In the genomic region with DNA sequence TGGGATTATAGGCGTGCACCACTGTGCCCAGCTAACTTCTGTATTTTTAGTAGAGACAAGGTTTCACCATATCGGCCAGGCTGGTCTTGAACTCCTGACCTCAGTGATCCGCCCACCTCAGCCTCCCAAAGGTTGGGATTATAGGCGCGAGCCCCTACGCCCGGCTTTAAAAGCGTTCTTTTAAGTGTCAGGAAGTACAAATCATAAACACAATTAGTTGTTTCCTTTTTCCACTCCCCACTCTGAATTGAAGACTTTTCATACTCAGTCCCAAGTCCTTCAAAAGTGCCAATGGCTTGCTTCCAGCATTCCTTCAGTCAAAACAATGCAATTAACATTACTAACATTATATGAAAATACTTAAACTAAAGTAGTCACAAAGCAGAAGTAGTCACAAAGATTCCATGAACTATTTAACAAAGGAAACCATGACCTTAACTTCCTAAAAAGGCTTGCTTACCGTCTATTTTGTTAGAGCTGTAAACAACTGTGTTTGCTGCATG, we compare ENCODE assay signal across 11 cellular contexts. TPM values are rescaled to one million over a fixed set of nuclear protein-coding genes. Genes with fewer than 3 reads are reported as not detected.
A peak's percentile ranks its signal among the peaks of the same experiment; 100 is the strongest.
DNase-seq lines count a peak whose midpoint lies in the region; ATAC-seq and TF ChIP-seq lines count a peak whose summit lies in the region.
"Had no signal": no experiment of that assay in that cellular context is flagged by ENCODE, and none has a peak within 500 bp of the region (broad histone marks: within the 10 kb centered on the region; RNA-seq: fewer than 3 reads in every experiment).

No MANE protein-coding gene starts in this region.

- TF ChIP-seq POLR2A in right lobe of liver (IDR thresholded peaks at IDR 0.05) (no peak), thyroid gland (IDR thresholded peaks at IDR 0.05) (no peak)

- no peaks in the 10 kb centered on the region for H3K9me3 Mint-ChIP-seq in activated naive CD4-positive, alpha-beta T cell treated with anti-CD3 and anti-CD28 coated beads for 36 hours

- H3K27me3 Mint-ChIP-seq in activated naive CD4-positive, alpha-beta T cell treated with anti-CD3 and anti-CD28 coated beads for 36 hours (ENCODE audit: low read depth): no peaks in the 10 kb centered on the region

- peak; percentile 41 for DNase-seq in activated naive CD4-positive, alpha-beta T cell treated with anti-CD3 and anti-CD28 coated beads for 36 hours
- DNase-seq in activated naive CD4-positive, alpha-beta T cell treated with Interleukin-2 at 50 U/mL for 16 hours: no peak
- DNase-seq in ascending aorta (ENCODE audit: low spot score in 2 of 2): no peak
- no peak for DNase-seq in right lobe of liver
- DNase-seq in thyroid gland: no peak
- no peak for DNase-seq in NCI-H69 (lab: John Stamatoyannopoulos, UW)
- no peak for DNase-seq in dedifferentiated amniotic fluid mesenchymal stem cell (ENCODE audit: extremely low spot score)
- no peak for DNase-seq in HEK293T (ENCODE audit: extremely low spot score)
- DNase-seq: activated CD8-positive, alpha-beta memory T cell treated with anti-CD3 and anti-CD28 coated beads, Interleukin-2, amount 50 U/mL, for 4 hours; NCI-H2081 had no signal

- CTCF ChIA-PET in activated naive CD4-positive, alpha-beta T cell treated with anti-CD3 and anti-CD28 coated beads for 36 hours (lab: Charles Lee): interaction anchor here (1.0 to 3.0 kb wide), 8 partner anchors 9 to 47 kb away, joined by 3 to 15 read pairs (median 8); no protein-coding TSS in a partner anchor
- CTCF ChIA-PET in HEK293T (lab: Yijun Ruan, JAX): no interaction called here

- H3K4me3 ChIP-seq in ascending aorta: no peak overlapping the region
- H3K4me3 ChIP-seq in right lobe of liver: no peak overlapping the region
- H3K4me3 ChIP-seq in thyroid gland (replicated peaks in 1 of 3): no peak overlapping the region

- peak; percentile 24 to 53 (median 44) for ATAC-seq in right lobe of liver

- peak overlapping the region; percentile 13 to 56 for H3K27ac ChIP-seq in ascending aorta
- H3K27ac ChIP-seq in right lobe of liver: peak overlapping the region in 2 of 3 donors; percentile 36 to 39
- H3K27ac ChIP-seq in thyroid gland: peak overlapping the region; percentile 26 to 99 (median 52)
- H3K27ac ChIP-seq: epithelial cell of prostate had no signal

- H3K36me3 Mint-ChIP-seq in activated naive CD4-positive, alpha-beta T cell treated with anti-CD3 and anti-CD28 coated beads for 36 hours (ENCODE audit: low read depth): peaks cover 93% of the 10 kb centered on the region

- POLR2A ChIA-PET in HEK293T (lab: Yijun Ruan, JAX): interaction anchor here (1.2 kb wide), 1 partner anchor 9 kb away, joined by 3 read pairs; no protein-coding TSS in a partner anchor

- H3K27ac Mint-ChIP-seq in activated naive CD4-positive, alpha-beta T cell treated with anti-CD3 and anti-CD28 coated beads for 36 hours: peak overlapping the region; percentile 98

- H3K36me3 ChIP-seq in ascending aorta (peaks cover 49 to 56% of the 10 kb centered on the region in 2 donors), right lobe of liver (peaks cover 0 to 47% (median 16%) of the 10 kb centered on the region in 4 donors), thyroid gland (peaks cover 25 to 39% of the 10 kb centered on the region in 2 donors)

- intact Hi-C loops in activated naive CD4-positive, alpha-beta T cell treated with anti-CD3 and anti-CD28 coated beads for 36 hours (cut with micrococcal nuclease): loop anchor here (5.0 to 10.0 kb wide), 3 partner anchors 417 to 1656 kb away; a partner anchor contains a TSS
- intact Hi-C loops in ascending aorta (cut with DNase I) (loop anchor here (10.0 kb wide), 2 partner anchors 216 to 414 kb away; a partner anchor contains a TSS), right lobe of liver (cut with DNase I) (no loop called here), thyroid gland (cut with DNase I) (no loop called here)

- H3K27me3 ChIP-seq in ascending aorta (no peaks in the 10 kb centered on the region), right lobe of liver (no peaks in the 10 kb centered on the region), thyroid gland (no peaks in the 10 kb centered on the region)

- H3K4me3 Mint-ChIP-seq in activated naive CD4-positive, alpha-beta T cell treated with anti-CD3 and anti-CD28 coated beads for 36 hours: peak overlapping the region; percentile 80

- WGBS in right lobe of liver (ENCODE audit: insufficient coverage, low coverage, low lambda C conversion rate, missing lambda C conversion rate): 24% methylated on average over 9 of the region's 9 CpGs
- WGBS in thyroid gland, 2 donors: 50 to 58% methylated on average over 9 of the region's 9 CpGs

- H3K4me1 Mint-ChIP-seq in activated naive CD4-positive, alpha-beta T cell treated with anti-CD3 and anti-CD28 coated beads for 36 hours (ENCODE audit: low read depth): peaks cover 89% of the 10 kb centered on the region

- no peaks in the 10 kb centered on the region for H3K9me3 ChIP-seq in ascending aorta
- H3K9me3 ChIP-seq in right lobe of liver: no peaks in the 10 kb centered on the region
- H3K9me3 ChIP-seq in thyroid gland: no peaks in the 10 kb centered on the region

- H3K4me1 ChIP-seq in ascending aorta (peaks cover 3 to 35% of the 10 kb centered on the region in 2 donors), right lobe of liver (peaks cover 0 to 38% (median 12%) of the 10 kb centered on the region in 4 donors), thyroid gland (peaks cover 62 to 74% of the 10 kb centered on the region in 2 donors)

- no peak for TF ChIP-seq CTCF in ascending aorta (IDR thresholded peaks at IDR 0.05)
- no peak for TF ChIP-seq CTCF in right lobe of liver (IDR thresholded peaks at IDR 0.05)
- no peak for TF ChIP-seq CTCF in thyroid gland (IDR thresholded peaks at IDR 0.05)

TF ChIP-seq in HEK293T, 16 proteins besides CTCF, POLR2A, EP300 and RAD21:
- TF ChIP-seq FOXM1 (IDR thresholded peaks at IDR 0.05; ENCODE audit: borderline replicate concordance): no peak
- TF ChIP-seq ARNT (IDR thresholded peaks at IDR 0.05): no peak
- TF ChIP-seq CTBP1 (IDR thresholded peaks at IDR 0.05; ENCODE audit: borderline replicate concordance): no peak
- no peak for TF ChIP-seq SP1 (IDR thresholded peaks at IDR 0.05)
- TF ChIP-seq FOXA1 (IDR thresholded peaks at IDR 0.05): no peak
- no peak for TF ChIP-seq L3MBTL2 (conservative IDR thresholded peaks at IDR 0.05)
- TF ChIP-seq TARDBP (IDR thresholded peaks at IDR 0.05): no peak
- no peak for TF ChIP-seq SUZ12 (IDR thresholded peaks at IDR 0.05)
- TF ChIP-seq, protein P1, sequence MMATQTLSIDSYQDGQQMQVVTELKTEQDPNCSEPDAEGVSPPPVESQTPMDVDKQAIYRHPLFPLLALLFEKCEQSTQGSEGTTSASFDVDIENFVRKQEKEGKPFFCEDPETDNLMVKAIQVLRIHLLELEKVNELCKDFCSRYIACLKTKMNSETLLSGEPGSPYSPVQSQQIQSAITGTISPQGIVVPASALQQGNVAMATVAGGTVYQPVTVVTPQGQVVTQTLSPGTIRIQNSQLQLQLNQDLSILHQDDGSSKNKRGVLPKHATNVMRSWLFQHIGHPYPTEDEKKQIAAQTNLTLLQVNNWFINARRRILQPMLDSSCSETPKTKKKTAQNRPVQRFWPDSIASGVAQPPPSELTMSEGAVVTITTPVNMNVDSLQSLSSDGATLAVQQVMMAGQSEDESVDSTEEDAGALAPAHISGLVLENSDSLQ (IDR thresholded peaks at IDR 0.05): no peak
- no peak for TF ChIP-seq ZNF384 (IDR thresholded peaks at IDR 0.05)
- no peak for TF ChIP-seq BHLHE40 (IDR thresholded peaks at IDR 0.05; ENCODE audit: borderline replicate concordance)
- TF ChIP-seq ELF4 (IDR thresholded peaks at IDR 0.05): no peak
- no peak for TF ChIP-seq LEF1 (IDR thresholded peaks at IDR 0.05; ENCODE audit: borderline replicate concordance)
- no peak for TF ChIP-seq NFRKB (IDR thresholded peaks at IDR 0.05)
- no peak for TF ChIP-seq FOXK2 (IDR thresholded peaks at IDR 0.05)
- TF ChIP-seq HDGF (IDR thresholded peaks at IDR 0.05; ENCODE audit: borderline replicate concordance): no peak
TF ChIP-seq in HEK293T: peak in this region for 0.

RNA-seq across cellular contexts. Expression of a gene that starts 8.1 kb away (rescaled TPM):
- total RNA-seq in activated naive CD4-positive, alpha-beta T cell treated with anti-CD3 and anti-CD28 coated beads for 36 hours: 100 to 1,000 TPM; 176 to 177 TPM
- total RNA-seq in ascending aorta (42.0 TPM), right lobe of liver (10 to 100 TPM; 14.1 to 25.2 (median 20.7) TPM), thyroid gland (10 to 100 TPM; 66.4 to 76.4 (median 72.2) TPM)

RNA-seq across cellular contexts. Expression of a gene that starts 17.3 kb away (rescaled TPM):
- total RNA-seq in activated naive CD4-positive, alpha-beta T cell treated with anti-CD3 and anti-CD28 coated beads for 36 hours: 10 to 100 TPM; 25.9 to 27.7 TPM
- total RNA-seq in ascending aorta (15.5 TPM), right lobe of liver (100 to 1,000 TPM in 4 of 6 experiments, 10 to 100 TPM in 2; 75.1 to 320 (median 178) TPM), thyroid gland (10 to 100 TPM in 3 of 4 donors, 1 to 10 TPM in 1; 8.9 to 20.3 (median 15.3) TPM)

RNA-seq across cellular contexts. Expression of a gene that starts 24.7 kb away (rescaled TPM):
- total RNA-seq in activated naive CD4-positive, alpha-beta T cell treated with anti-CD3 and anti-CD28 coated beads for 36 hours: 100 to 1,000 TPM; 107 to 108 TPM
- total RNA-seq in ascending aorta (20.3 TPM), right lobe of liver (1 to 10 TPM; 2.8 to 7.1 (median 4.5) TPM), thyroid gland (10 to 100 TPM; 15.8 to 22.8 (median 18.0) TPM)

RNA-seq across cellular contexts. Expression of a gene that starts 31.3 kb away (rescaled TPM):
- total RNA-seq in activated naive CD4-positive, alpha-beta T cell treated with anti-CD3 and anti-CD28 coated beads for 36 hours: 10 to 100 TPM; 89.1 to 91.3 TPM
- 162 TPM for total RNA-seq in ascending aorta
- 10 to 100 TPM; 12.9 to 34.4 (median 23.7) TPM for total RNA-seq in right lobe of liver
- total RNA-seq in thyroid gland: 10 to 100 TPM; 28.3 to 61.1 (median 50.4) TPM

RNA-seq across cellular contexts. Expression of a gene that starts 44.9 kb away (rescaled TPM):
- under 1 TPM; 0.62 to 0.89 TPM for total RNA-seq in activated naive CD4-positive, alpha-beta T cell treated with anti-CD3 and anti-CD28 coated beads for 36 hours
- total RNA-seq in ascending aorta (not detected), right lobe of liver (under 1 TPM in 4 of 6 experiments, not detected in 2; 0.12 to 0.59 (median 0.24) TPM), thyroid gland (under 1 TPM in 1 of 4 donors, not detected in 3; 0.40 TPM)

Comparison
In these comparisons a context has a peak if more than half of its experiments do, and no peak if none do; other contexts are left out.
1. intact Hi-C loops: an anchor here in activated naive CD4-positive, alpha-beta T cell treated with anti-CD3 and anti-CD28 coated beads for 36 hours (5.0 to 10.0 kb wide) and ascending aorta (10.0 kb wide); none called in right lobe of liver and thyroid gland.